Comparison of ENCODE assay signal across 1 cellular context in genomic region chr16:86664518-86665318, GRCh38.
TF ChIP-seq lines count a peak whose summit lies in the region.

No MANE protein-coding gene starts in this region.

TF ChIP-seq in HepG2, 621 proteins besides CTCF, POLR2A, EP300 and RAD21 (continued from another document and continues in another):
- TF ChIP-seq ZNF382 (CRISPR knock-in tag; IDR thresholded peaks at IDR 0.05; ENCODE audit: borderline replicate concordance) (no peak), E2F2 (CRISPR knock-in tag; IDR thresholded peaks at IDR 0.05; ENCODE audit: borderline replicate concordance) (no peak), ZNF256 (CRISPR knock-in tag; conservative IDR thresholded peaks at IDR 0.05) (no peak), TERF1 (CRISPR knock-in tag; IDR thresholded peaks at IDR 0.05) (no peak), CEBPG (CRISPR knock-in tag; IDR thresholded peaks at IDR 0.05) (no peak), ZNF557 (CRISPR knock-in tag; IDR thresholded peaks at IDR 0.05) (no peak), TEAD2 (CRISPR knock-in tag; IDR thresholded peaks at IDR 0.05) (no peak), PREB (CRISPR knock-in tag; IDR thresholded peaks at IDR 0.05) (no peak), SSRP1 (CRISPR knock-in tag; IDR thresholded peaks at IDR 0.05) (no peak), ZHX1 (CRISPR knock-in tag; IDR thresholded peaks at IDR 0.05; ENCODE audit: low read depth) (no peak), TCF12 (IDR thresholded peaks at IDR 0.05) (no peak), TCF12 (CRISPR knock-in tag; IDR thresholded peaks at IDR 0.05) (no peak), SOX5 (CRISPR knock-in tag; IDR thresholded peaks at IDR 0.05; ENCODE audit: borderline replicate concordance) (peak; percentile 68; the same call in 1 of the 2 replicates), U2AF2 (IDR thresholded peaks at IDR 0.05; ENCODE audit: low read depth, low read length) (no peak), ZNF33A (CRISPR knock-in tag; IDR thresholded peaks at IDR 0.05; ENCODE audit: borderline replicate concordance) (0 out of 2 replicates have a peak, but pooled peaks have one; percentile 16), ZNF225 (CRISPR knock-in tag; IDR thresholded peaks at IDR 0.05) (no peak), ZNF761 (CRISPR knock-in tag; conservative IDR thresholded peaks at IDR 0.05) (no peak), CREBL2 (CRISPR knock-in tag; IDR thresholded peaks at IDR 0.05; ENCODE audit: borderline replicate concordance) (no peak), DNMT3B (CRISPR knock-in tag; conservative IDR thresholded peaks at IDR 0.05) (no peak), ZNF468 (CRISPR knock-in tag; IDR thresholded peaks at IDR 0.05) (no peak), ZNF383 (CRISPR knock-in tag; IDR thresholded peaks at IDR 0.05; ENCODE audit: borderline replicate concordance) (no peak), SMAD1 (CRISPR knock-in tag; IDR thresholded peaks at IDR 0.05; ENCODE audit: borderline replicate concordance, low read depth) (no peak), NFYB (CRISPR knock-in tag; IDR thresholded peaks at IDR 0.05) (no peak; the same call in 1 of the 2 replicates), ISL2 (CRISPR knock-in tag; IDR thresholded peaks at IDR 0.05) (no peak), FIP1L1 (IDR thresholded peaks at IDR 0.05; ENCODE audit: borderline replicate concordance, insufficient read depth, low read depth, low read length) (no peak), ZFP91 (CRISPR knock-in tag; IDR thresholded peaks at IDR 0.05; ENCODE audit: borderline replicate concordance) (no peak), MNT (IDR thresholded peaks at IDR 0.05) (no peak), ZNF7 (CRISPR knock-in tag; IDR thresholded peaks at IDR 0.05) (no peak), SALL1 (CRISPR knock-in tag; IDR thresholded peaks at IDR 0.05) (no peak), RXRA (CRISPR knock-in tag; IDR thresholded peaks at IDR 0.05) (peak; percentile 72; the same call in 1 of the 2 replicates), SUZ12 (IDR thresholded peaks at IDR 0.05; ENCODE audit: low read depth, low read length) (no peak), GATAD1 (CRISPR knock-in tag; IDR thresholded peaks at IDR 0.05) (no peak), ZNF580 (CRISPR knock-in tag; IDR thresholded peaks at IDR 0.05; ENCODE audit: borderline replicate concordance, low read depth) (peak; percentile 61; the same call in 1 of the 2 replicates), FOXK1 (CRISPR knock-in tag; IDR thresholded peaks at IDR 0.05; ENCODE audit: borderline replicate concordance, low read depth) (peak; percentile 43; the same call in 1 of the 2 replicates), ZNF275 (CRISPR knock-in tag; IDR thresholded peaks at IDR 0.05; ENCODE audit: borderline replicate concordance) (no peak), TBP (CRISPR knock-in tag; IDR thresholded peaks at IDR 0.05) (no peak), ZBTB42 (CRISPR knock-in tag; IDR thresholded peaks at IDR 0.05) (no peak), GZF1 (CRISPR knock-in tag; IDR thresholded peaks at IDR 0.05) (no peak), HOMEZ (CRISPR knock-in tag; IDR thresholded peaks at IDR 0.05; ENCODE audit: low read depth) (peak; percentile 29; the same call in 1 of the 2 replicates), DMTF1 (CRISPR knock-in tag; IDR thresholded peaks at IDR 0.05) (no peak), ELK4 (CRISPR knock-in tag; IDR thresholded peaks at IDR 0.05; ENCODE audit: borderline replicate concordance) (no peak)
